ENCODE assay signal across 18 cellular contexts in the genomic region with DNA sequence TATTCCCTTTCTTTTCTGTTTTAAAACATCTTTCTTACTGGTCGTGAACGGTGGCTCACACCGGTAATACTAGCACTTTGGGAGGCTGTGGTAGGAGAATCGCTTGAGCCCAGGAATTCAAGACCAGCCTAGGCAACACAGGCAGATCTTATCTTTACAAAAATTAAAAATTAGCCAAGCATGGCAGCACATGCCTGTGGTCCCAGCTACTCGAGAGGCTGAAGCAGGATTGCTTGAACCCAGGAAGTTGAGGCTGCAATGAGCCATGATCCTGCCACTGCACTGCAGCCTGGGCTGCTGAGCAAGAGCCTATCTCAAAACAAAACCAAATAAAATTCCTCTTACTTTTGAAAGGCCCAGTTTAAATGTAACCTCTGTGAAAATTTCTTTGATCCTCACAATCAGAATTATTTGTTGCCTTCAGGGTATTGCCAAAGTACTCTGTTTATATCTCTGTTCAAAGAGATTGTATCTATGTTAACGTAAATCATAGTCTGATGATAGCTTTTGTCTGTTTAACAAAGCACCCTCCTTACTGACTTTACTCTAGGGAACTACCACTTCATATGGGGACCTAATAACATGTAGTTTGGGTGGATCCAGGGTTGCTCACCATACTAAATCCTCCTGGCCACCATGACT.
A peak's percentile ranks its signal among the peaks of the same experiment; 100 is the strongest.
DNase-seq lines count a peak whose midpoint lies in the region; ATAC-seq, FAIRE-seq and TF ChIP-seq lines count a peak whose summit lies in the region.
"Had no signal": no experiment of that assay in that cellular context is flagged by ENCODE, and none has a peak within 500 bp of the region (broad histone marks: within the 10 kb centered on the region; RNA-seq: fewer than 3 reads in every experiment).

No MANE protein-coding gene starts in this region.

- H3K9me2 ChIP-seq in SK-N-SH, result no peaks in the 10 kb centered on the region

- no peak overlapping the region for H3K4me3 ChIP-seq in SK-N-SH (ENCODE audit: low read depth in 2 of 2, low read length in 1 of 2)

- no peaks in the 10 kb centered on the region for H3K36me3 ChIP-seq in SK-N-SH (replicated peaks in 1 of 2; ENCODE audit: control insufficient read depth in 1 of 2, insufficient read depth in 2 of 2, low read length in 1 of 2)

- TF ChIP-seq RAD21 in SK-N-SH (IDR thresholded peaks at IDR 0.05; ENCODE audit: low read length), result no peak; the same call in 1 of the 2 replicates

- FAIRE-seq in RCC 7860 (lab: Jason Lieb, UNC), result peak; percentile 88
- FAIRE-seq: G401.6, H54 had no signal

- CTCF ChIA-PET in SK-N-SH (lab: Yijun Ruan, JAX), result interaction anchor here (1.0 to 1.3 kb wide), 2 partner anchors 15 to 22 kb away, joined by 3 read pairs; no protein-coding TSS in a partner anchor

- H3F3A ChIP-seq in SK-N-SH (replicated peaks; ENCODE audit: insufficient read depth), result peaks cover 3% of the 10 kb centered on the region

- DNase-seq in SK-N-SH, result no peak
- peak; percentile 80 for DNase-seq in RCC 7860 (ENCODE audit: low spot score)
- DNase-seq in glomerular visceral epithelial cell (ENCODE audit: extremely low spot score), result peak; percentile 46
- DNase-seq in GM19238 (ENCODE audit: insufficient read length, low spot score), result no peak
- DNase-seq: C1 segment of cervical spinal cord, COR-L47, DMS53, NCI-H1105 treated with DMSO at 0.1 percent for 48 hours, NCI-H187, T1000 had no signal

- H4K20me1 ChIP-seq in SK-N-SH (ENCODE audit: insufficient read depth), result no peaks in the 10 kb centered on the region

- TF ChIP-seq CTCF in SK-N-SH (IDR thresholded peaks at IDR 0.05), result no peak

- 76% methylated on average over 6 of the region's 6 CpGs for WGBS in SK-N-SH (ENCODE audit: low lambda C conversion rate)

- H3K4me1 ChIP-seq in SK-N-SH (ENCODE audit: control insufficient read depth in 1 of 2, insufficient read depth in 2 of 2, low read depth in 1 of 2, low read length in 1 of 2), result peaks cover 0 to 9% of the 10 kb centered on the region in 2 experiments; a peak in 2 of 4 replicates

- H3K27me3 ChIP-seq in SK-N-SH (ENCODE audit: insufficient read depth), result no peaks in the 10 kb centered on the region

- no peak for TF ChIP-seq EP300 in SK-N-SH (IDR thresholded peaks at IDR 0.05; ENCODE audit: borderline replicate concordance in 1 of 2, low read depth in 1 of 2, low read length in 1 of 2)

- no peak overlapping the region for H2AFZ ChIP-seq in SK-N-SH (ENCODE audit: low read depth)

- H3K9me3 ChIP-seq in SK-N-SH, result no peaks in the 10 kb centered on the region

- no peak overlapping the region for H3K9ac ChIP-seq in SK-N-SH
- H3K9ac ChIP-seq: KMS-11 had no signal

- ATAC-seq in SK-N-SH treated with all-trans-retinoic acid at 6 μM for 48 hours, result no peak
- ATAC-seq in HG03442 (IDR thresholded peaks at IDR 0.05; ENCODE audit: unreplicated experiment), result no peak
- no peak for ATAC-seq in GM21423 (IDR thresholded peaks at IDR 0.05; ENCODE audit: unreplicated experiment)
- no peak for ATAC-seq in GM18511 (IDR thresholded peaks at IDR 0.05; ENCODE audit: unreplicated experiment)

- POLR2A ChIA-PET in SK-N-SH (lab: Yijun Ruan, JAX), result interaction anchor here (1.0 kb wide), 1 partner anchor 71 kb away, joined by 3 read pairs; the partner anchor contains the start of gene RERE

- H3K4me2 ChIP-seq in SK-N-SH, result no peak overlapping the region
- H3K4me2 ChIP-seq: KMS-11 had no signal

- no peaks in the 10 kb centered on the region; the same call in 1 of the 2 replicates for H3K79me2 ChIP-seq in SK-N-SH (ENCODE audit: insufficient read depth)

- H3K27ac ChIP-seq in SK-N-SH (ENCODE audit: low read depth in 2 of 2, low read length in 1 of 2), result no peak overlapping the region
- H3K27ac ChIP-seq: 22Rv1, KMS-11 had no signal

TF ChIP-seq in SK-N-SH, 30 proteins besides CTCF, POLR2A, EP300 and RAD21:
- TF ChIP-seq GATA2 (CRISPR knock-in tag; IDR thresholded peaks at IDR 0.05) (peak; percentile 20; the same call in 1 of the 2 replicates), FOXJ3 (CRISPR knock-in tag; IDR thresholded peaks at IDR 0.05) (no peak)
TF ChIP-seq in SK-N-SH: peak in this region for 1.

TF ChIP-seq in SK-N-SH treated with all-trans-retinoic acid at 6 μM for 48 hours, 23 proteins besides CTCF, POLR2A, EP300 and RAD21:
- no peak for TF ChIP-seq ZNF8 (CRISPR knock-in tag; IDR thresholded peaks at IDR 0.05)

Comparison
In these comparisons a context has a peak if more than half of its experiments do, and no peak if none do; other contexts are left out.
1. DNase-seq: peak in RCC 7860 (single experiment) and glomerular visceral epithelial cell (single experiment); none in SK-N-SH (single experiment) and GM19238 (single experiment).